Comparison of ENCODE assay signal across 1 cellular context in genomic region chr9:133578524-133579230, GRCh38.
TF ChIP-seq lines count a peak whose summit lies in the region.

No MANE protein-coding gene starts in this region.

TF ChIP-seq in H1, 55 proteins besides CTCF, POLR2A, EP300 and RAD21:
- TF ChIP-seq HDAC6 (IDR thresholded peaks at IDR 0.05; ENCODE audit: low read depth, low read length) (no peak), TEAD4 (IDR thresholded peaks at IDR 0.05; ENCODE audit: low read depth, low read length) (no peak), KDM5A (IDR thresholded peaks at IDR 0.05; ENCODE audit: low read length) (no peak), RBBP5 (IDR thresholded peaks at IDR 0.05; ENCODE audit: borderline replicate concordance, low read depth, low read length) (no peak), CEBPB (IDR thresholded peaks at IDR 0.05; ENCODE audit: low read depth, low read length) (no peak), CBX8 (IDR thresholded peaks at IDR 0.05; ENCODE audit: borderline replicate concordance, low read depth, low read length) (no peak), TCF12 (IDR thresholded peaks at IDR 0.05; ENCODE audit: low read depth, low read length) (no peak)
- TF ChIP-seq, protein P1, sequence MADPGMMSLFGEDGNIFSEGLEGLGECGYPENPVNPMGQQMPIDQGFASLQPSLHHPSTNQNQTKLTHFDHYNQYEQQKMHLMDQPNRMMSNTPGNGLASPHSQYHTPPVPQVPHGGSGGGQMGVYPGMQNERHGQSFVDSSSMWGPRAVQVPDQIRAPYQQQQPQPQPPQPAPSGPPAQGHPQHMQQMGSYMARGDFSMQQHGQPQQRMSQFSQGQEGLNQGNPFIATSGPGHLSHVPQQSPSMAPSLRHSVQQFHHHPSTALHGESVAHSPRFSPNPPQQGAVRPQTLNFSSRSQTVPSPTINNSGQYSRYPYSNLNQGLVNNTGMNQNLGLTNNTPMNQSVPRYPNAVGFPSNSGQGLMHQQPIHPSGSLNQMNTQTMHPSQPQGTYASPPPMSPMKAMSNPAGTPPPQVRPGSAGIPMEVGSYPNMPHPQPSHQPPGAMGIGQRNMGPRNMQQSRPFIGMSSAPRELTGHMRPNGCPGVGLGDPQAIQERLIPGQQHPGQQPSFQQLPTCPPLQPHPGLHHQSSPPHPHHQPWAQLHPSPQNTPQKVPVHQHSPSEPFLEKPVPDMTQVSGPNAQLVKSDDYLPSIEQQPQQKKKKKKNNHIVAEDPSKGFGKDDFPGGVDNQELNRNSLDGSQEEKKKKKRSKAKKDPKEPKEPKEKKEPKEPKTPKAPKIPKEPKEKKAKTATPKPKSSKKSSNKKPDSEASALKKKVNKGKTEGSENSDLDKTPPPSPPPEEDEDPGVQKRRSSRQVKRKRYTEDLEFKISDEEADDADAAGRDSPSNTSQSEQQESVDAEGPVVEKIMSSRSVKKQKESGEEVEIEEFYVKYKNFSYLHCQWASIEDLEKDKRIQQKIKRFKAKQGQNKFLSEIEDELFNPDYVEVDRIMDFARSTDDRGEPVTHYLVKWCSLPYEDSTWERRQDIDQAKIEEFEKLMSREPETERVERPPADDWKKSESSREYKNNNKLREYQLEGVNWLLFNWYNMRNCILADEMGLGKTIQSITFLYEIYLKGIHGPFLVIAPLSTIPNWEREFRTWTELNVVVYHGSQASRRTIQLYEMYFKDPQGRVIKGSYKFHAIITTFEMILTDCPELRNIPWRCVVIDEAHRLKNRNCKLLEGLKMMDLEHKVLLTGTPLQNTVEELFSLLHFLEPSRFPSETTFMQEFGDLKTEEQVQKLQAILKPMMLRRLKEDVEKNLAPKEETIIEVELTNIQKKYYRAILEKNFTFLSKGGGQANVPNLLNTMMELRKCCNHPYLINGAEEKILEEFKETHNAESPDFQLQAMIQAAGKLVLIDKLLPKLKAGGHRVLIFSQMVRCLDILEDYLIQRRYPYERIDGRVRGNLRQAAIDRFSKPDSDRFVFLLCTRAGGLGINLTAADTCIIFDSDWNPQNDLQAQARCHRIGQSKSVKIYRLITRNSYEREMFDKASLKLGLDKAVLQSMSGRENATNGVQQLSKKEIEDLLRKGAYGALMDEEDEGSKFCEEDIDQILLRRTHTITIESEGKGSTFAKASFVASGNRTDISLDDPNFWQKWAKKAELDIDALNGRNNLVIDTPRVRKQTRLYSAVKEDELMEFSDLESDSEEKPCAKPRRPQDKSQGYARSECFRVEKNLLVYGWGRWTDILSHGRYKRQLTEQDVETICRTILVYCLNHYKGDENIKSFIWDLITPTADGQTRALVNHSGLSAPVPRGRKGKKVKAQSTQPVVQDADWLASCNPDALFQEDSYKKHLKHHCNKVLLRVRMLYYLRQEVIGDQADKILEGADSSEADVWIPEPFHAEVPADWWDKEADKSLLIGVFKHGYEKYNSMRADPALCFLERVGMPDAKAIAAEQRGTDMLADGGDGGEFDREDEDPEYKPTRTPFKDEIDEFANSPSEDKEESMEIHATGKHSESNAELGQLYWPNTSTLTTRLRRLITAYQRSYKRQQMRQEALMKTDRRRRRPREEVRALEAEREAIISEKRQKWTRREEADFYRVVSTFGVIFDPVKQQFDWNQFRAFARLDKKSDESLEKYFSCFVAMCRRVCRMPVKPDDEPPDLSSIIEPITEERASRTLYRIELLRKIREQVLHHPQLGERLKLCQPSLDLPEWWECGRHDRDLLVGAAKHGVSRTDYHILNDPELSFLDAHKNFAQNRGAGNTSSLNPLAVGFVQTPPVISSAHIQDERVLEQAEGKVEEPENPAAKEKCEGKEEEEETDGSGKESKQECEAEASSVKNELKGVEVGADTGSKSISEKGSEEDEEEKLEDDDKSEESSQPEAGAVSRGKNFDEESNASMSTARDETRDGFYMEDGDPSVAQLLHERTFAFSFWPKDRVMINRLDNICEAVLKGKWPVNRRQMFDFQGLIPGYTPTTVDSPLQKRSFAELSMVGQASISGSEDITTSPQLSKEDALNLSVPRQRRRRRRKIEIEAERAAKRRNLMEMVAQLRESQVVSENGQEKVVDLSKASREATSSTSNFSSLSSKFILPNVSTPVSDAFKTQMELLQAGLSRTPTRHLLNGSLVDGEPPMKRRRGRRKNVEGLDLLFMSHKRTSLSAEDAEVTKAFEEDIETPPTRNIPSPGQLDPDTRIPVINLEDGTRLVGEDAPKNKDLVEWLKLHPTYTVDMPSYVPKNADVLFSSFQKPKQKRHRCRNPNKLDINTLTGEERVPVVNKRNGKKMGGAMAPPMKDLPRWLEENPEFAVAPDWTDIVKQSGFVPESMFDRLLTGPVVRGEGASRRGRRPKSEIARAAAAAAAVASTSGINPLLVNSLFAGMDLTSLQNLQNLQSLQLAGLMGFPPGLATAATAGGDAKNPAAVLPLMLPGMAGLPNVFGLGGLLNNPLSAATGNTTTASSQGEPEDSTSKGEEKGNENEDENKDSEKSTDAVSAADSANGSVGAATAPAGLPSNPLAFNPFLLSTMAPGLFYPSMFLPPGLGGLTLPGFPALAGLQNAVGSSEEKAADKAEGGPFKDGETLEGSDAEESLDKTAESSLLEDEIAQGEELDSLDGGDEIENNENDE (IDR thresholded peaks at IDR 0.05; ENCODE audit: insufficient replicate concordance, low read length): no peak
TF ChIP-seq in H1: peak in this region for 0.
